In the genomic region with DNA sequence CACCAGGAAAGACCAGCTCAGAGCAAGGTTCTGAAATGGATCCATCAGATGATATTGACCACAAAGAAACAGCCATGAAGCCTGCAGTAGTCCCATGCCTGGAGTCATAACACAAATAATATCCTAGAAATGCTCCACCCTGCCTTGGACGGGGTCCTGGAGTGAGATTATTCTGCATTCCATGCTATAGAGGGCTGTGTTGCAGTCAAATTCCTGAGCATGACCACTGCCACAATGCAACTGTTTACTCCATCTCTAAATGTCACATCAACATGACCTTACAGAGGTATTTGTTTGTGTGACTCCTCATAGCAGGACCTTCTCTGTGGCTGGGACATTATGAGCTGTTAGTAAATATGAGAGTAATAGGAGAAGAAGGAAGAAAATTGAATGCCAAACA, we compare ENCODE assay signal across 15 cellular contexts.
DNase-seq lines count a peak whose midpoint lies in the region; ATAC-seq and TF ChIP-seq lines count a peak whose summit lies in the region.
"Had no signal": no experiment of that assay in that cellular context is flagged by ENCODE, and none has a peak within 500 bp of the region (broad histone marks: within the 10 kb centered on the region; RNA-seq: fewer than 3 reads in every experiment).

No MANE protein-coding gene starts in this region.

- H2AK5ac ChIP-seq in mesenchymal stem cell (ENCODE audit: low read length, severe bottlenecking) = no peak overlapping the region

- H3K4ac ChIP-seq in mesenchymal stem cell (ENCODE audit: low read depth in 1 of 2, low read length in 2 of 2) = no peak overlapping the region

- DNase-seq in AG20443 (ENCODE audit: low spot score) = peak; percentile 56
- peak; percentile 87 for DNase-seq in M059J (ENCODE audit: low read depth)
- DNase-seq in choroid plexus epithelial cell (ENCODE audit: low read depth) = peak; percentile 86
- peak; percentile 81 for DNase-seq in mesenchymal stem cell
- no peak for DNase-seq in RPMI8226
- DNase-seq in left ventricle myocardium superior = no peak
- DNase-seq: activated B cell treated with CpG ODN at 0.5 μM for 24 hours; activated naive CD8-positive, alpha-beta T cell treated with anti-CD3 and anti-CD28 coated beads for 36 hours; dermis blood vessel endothelial cell; naive thymus-derived CD4-positive, alpha-beta T cell; NCI-H187 treated with DMSO at 0.1 percent for 48 hours; retina had no signal

- WGBS in mesenchymal stem cell = 0% methylated on average over 1 of the region's 1 CpG

- H3K4me1 ChIP-seq in mesenchymal stem cell (ENCODE audit: control insufficient read depth, insufficient read depth, low read depth, low read length) = no peaks in the 10 kb centered on the region

- H3K27me3 ChIP-seq in mesenchymal stem cell (ENCODE audit: control insufficient read depth in 1 of 2, insufficient read depth in 1 of 2, low read length in 2 of 2) = no peaks in the 10 kb centered on the region

- no peak overlapping the region for H3K14ac ChIP-seq in mesenchymal stem cell (ENCODE audit: low read length in 2 of 2)

- no peak overlapping the region for H2BK12ac ChIP-seq in mesenchymal stem cell (ENCODE audit: low read length in 2 of 2)

- no peak overlapping the region for H4K8ac ChIP-seq in mesenchymal stem cell (ENCODE audit: low read length)

- no peak for ATAC-seq in HG02763 (IDR thresholded peaks at IDR 0.05; ENCODE audit: unreplicated experiment)
- ATAC-seq in GM19023 (IDR thresholded peaks at IDR 0.05; ENCODE audit: unreplicated experiment) = no peak
- no peak for ATAC-seq in left ventricle myocardium superior
- ATAC-seq: K562; naive thymus-derived CD4-positive, alpha-beta T cell had no signal

- no peak overlapping the region for H2BK5ac ChIP-seq in mesenchymal stem cell (ENCODE audit: low read depth, low read length, poor library complexity, severe bottlenecking)

- no peaks in the 10 kb centered on the region for H3K36me3 ChIP-seq in mesenchymal stem cell (ENCODE audit: control insufficient read depth in 1 of 2, insufficient read depth in 2 of 2, low read depth in 1 of 2, low read length in 2 of 2)

- H3K4me3 ChIP-seq in choroid plexus epithelial cell (ENCODE audit: low read depth, low read length) (no peak overlapping the region), mesenchymal stem cell (ENCODE audit: insufficient read depth in 1 of 2, low read depth in 1 of 2, low read length in 2 of 2) (peak overlapping the region in 1 of 2 experiments; percentile 8)
- H3K4me3 ChIP-seq: K562 had no signal

- H4K91ac ChIP-seq in mesenchymal stem cell (ENCODE audit: low read length) = no peak overlapping the region

- no peak overlapping the region for H2BK15ac ChIP-seq in mesenchymal stem cell (ENCODE audit: low read depth, poor library complexity, severe bottlenecking)

- no peak overlapping the region for H2BK120ac ChIP-seq in mesenchymal stem cell (ENCODE audit: low read depth, low read length)

- intact Hi-C loops in left ventricle myocardium superior (cut with micrococcal nuclease) = no loop called here

- H3K9ac ChIP-seq in mesenchymal stem cell (ENCODE audit: low read length) = peak overlapping the region; percentile 27

- H2AFZ ChIP-seq in mesenchymal stem cell (ENCODE audit: low read depth, low read length) = no peak overlapping the region

- H3K23ac ChIP-seq in mesenchymal stem cell (ENCODE audit: low read length in 2 of 2) = no peak overlapping the region

- no peaks in the 10 kb centered on the region for H3K9me3 ChIP-seq in mesenchymal stem cell (ENCODE audit: control insufficient read depth, low read length)

- peak; percentile 62 for TF ChIP-seq CTCF in choroid plexus epithelial cell (conservative IDR thresholded peaks at IDR 0.05; ENCODE audit: low read depth, low read length)

- no peak overlapping the region for H3K27ac ChIP-seq in mesenchymal stem cell (ENCODE audit: low read length, poor library complexity, severe bottlenecking)

- no peaks in the 10 kb centered on the region for H3K79me1 ChIP-seq in mesenchymal stem cell (replicated peaks; ENCODE audit: low read length, poor library complexity, severe bottlenecking)

- no peak overlapping the region for H3K4me2 ChIP-seq in mesenchymal stem cell (ENCODE audit: low read length, poor library complexity, severe bottlenecking)

- peak overlapping the region in 1 of 2 experiments; percentile 80 for H3K18ac ChIP-seq in mesenchymal stem cell (ENCODE audit: low read depth in 1 of 2, low read length in 2 of 2)

Comparison
In these comparisons a context has a peak if more than half of its experiments do, and no peak if none do; other contexts are left out.
1. DNase-seq: peak in AG20443 (single experiment), M059J (single experiment), choroid plexus epithelial cell (single experiment) and mesenchymal stem cell (single experiment); none in RPMI8226 (single experiment) and left ventricle myocardium superior (single experiment).